Comparison of ENCODE assay signal across 8 cellular contexts in genomic region chr17:57945999-57946797, GRCh38. TPM values are rescaled to one million over a fixed set of nuclear protein-coding genes. Genes with fewer than 3 reads are reported as not detected.
DNase-seq lines count a peak whose midpoint lies in the region; ATAC-seq, FAIRE-seq and TF ChIP-seq lines count a peak whose summit lies in the region.

No MANE protein-coding gene starts in this region.

- DNase-seq in right cardiac atrium (no peak), left ventricle myocardium superior (no peak), LNCaP clone FGC (ENCODE audit: low read depth) (no peak), pancreas (no peak), SHP77 treated with DMSO at 0.1 percent for 48 hours (lab: John Stamatoyannopoulos, UW) (no peak), A172 (ENCODE audit: low spot score) (no peak), HTR-8/SVneo (ENCODE audit: insufficient read length, low spot score) (no peak)

- no peak for TF ChIP-seq CTCF in LNCaP clone FGC (IDR thresholded peaks at IDR 0.05; ENCODE audit: control insufficient read depth, extremely low read depth, insufficient read depth)
- TF ChIP-seq CTCF in pancreas (IDR thresholded peaks at IDR 0.05), result no peak

- FAIRE-seq in pancreas (lab: Jason Lieb, UNC), result no peak
- FAIRE-seq in HTR-8/SVneo (lab: Jason Lieb, UNC), result no peak

- 21% methylated on average over 6 of the region's 6 CpGs for WGBS in right cardiac atrium
- WGBS in pancreas, 2 donors, result 22 to 31% methylated on average over 6 of the region's 6 CpGs

- H3K4me1 ChIP-seq in right cardiac atrium (ENCODE audit: control insufficient read depth, insufficient read depth, low read length) (peaks cover 33% of the 10 kb centered on the region), duodenal mucosa (ENCODE audit: control insufficient read depth in 1 of 2, insufficient read depth in 2 of 2, low read length in 2 of 2) (peaks cover 30 to 31% of the 10 kb centered on the region in 2 donors), pancreas (peaks cover 8 to 26% (median 9%) of the 10 kb centered on the region in 3 donors)

- H3K27me3 ChIP-seq in right cardiac atrium (ENCODE audit: control insufficient read depth, insufficient read depth) (no peaks in the 10 kb centered on the region), duodenal mucosa (ENCODE audit: control insufficient read depth in 1 of 2, insufficient read depth in 2 of 2, low read length in 2 of 2) (no peaks in the 10 kb centered on the region), pancreas (no peaks in the 10 kb centered on the region)

- H3K9ac ChIP-seq in duodenal mucosa (ENCODE audit: low read depth in 1 of 2, low read length in 2 of 2), result peak overlapping the region; percentile 26 to 65

- intact Hi-C loops in right cardiac atrium (cut with DNase I), result no loop called here
- intact Hi-C loops in left ventricle myocardium superior (cut with micrococcal nuclease), result no loop called here
- intact Hi-C loops in pancreas (cut with DNase I), result no loop called here

- peak overlapping the region; percentile 18 for H3K4me3 ChIP-seq in right cardiac atrium (ENCODE audit: low read length)
- peak overlapping the region; percentile 48 for H3K4me3 ChIP-seq in LNCaP clone FGC (ENCODE audit: low read depth, low read length)
- peak overlapping the region; percentile 68 to 79 for H3K4me3 ChIP-seq in duodenal mucosa (ENCODE audit: low read depth in 1 of 2, low read length in 2 of 2)
- H3K4me3 ChIP-seq in pancreas, result peak overlapping the region; percentile 1 to 47 (median 16)

- no peak for ATAC-seq in right cardiac atrium
- no peak for ATAC-seq in left ventricle myocardium superior
- ATAC-seq in pancreas, result peak; percentile 25 to 56 (median 44)

- H3K27ac ChIP-seq in right cardiac atrium (ENCODE audit: low read length), result peak overlapping the region; percentile 53
- H3K27ac ChIP-seq in duodenal mucosa (ENCODE audit: low read depth, low read length), result peak overlapping the region; percentile 61
- H3K27ac ChIP-seq in pancreas, result peak overlapping the region; percentile 29 to 89 (median 60)

- H3K36me3 ChIP-seq in duodenal mucosa (ENCODE audit: control insufficient read depth in 1 of 2, insufficient read depth in 2 of 2, low read length in 2 of 2) (no peaks in the 10 kb centered on the region), pancreas (no peaks in the 10 kb centered on the region)

- H3K9me3 ChIP-seq in right cardiac atrium (ENCODE audit: control insufficient read depth, low read length), result no peaks in the 10 kb centered on the region
- no peaks in the 10 kb centered on the region for H3K9me3 ChIP-seq in duodenal mucosa (ENCODE audit: control insufficient read depth in 1 of 2, low read length in 2 of 2)
- no peaks in the 10 kb centered on the region for H3K9me3 ChIP-seq in pancreas

RNA-seq across cellular contexts. Expression of gene CUEDC1, which starts 9.0 kb away (rescaled TPM):
- total RNA-seq in right cardiac atrium (10 to 100 TPM; 53.1 to 60.5 (median 55.1) TPM), left ventricle myocardium superior (55.0 TPM), pancreas (10 to 100 TPM; 16.5 to 22.5 (median 21.2) TPM)
- polyA plus RNA-seq in right cardiac atrium (41.0 TPM), pancreas (10 to 100 TPM; 26.4 to 30.4 TPM)
- total RNA-seq in A172 (2014; rRNA removed; shearing (Covaris generic)), result 8.0 and 11.6 TPM in 2 replicates

RNA-seq across cellular contexts. Expression of gene VEZF1, which starts 41.9 kb away (rescaled TPM):
- total RNA-seq in right cardiac atrium (10 to 100 TPM; 67.4 to 74.6 (median 68.5) TPM), left ventricle myocardium superior (77.6 TPM), pancreas (10 to 100 TPM; 20.1 to 41.6 (median 25.8) TPM)
- polyA plus RNA-seq in right cardiac atrium (20.0 TPM), pancreas (10 to 100 TPM; 11.7 to 21.0 TPM)
- 43.4 and 50.5 TPM in 2 replicates for total RNA-seq in A172 (2014; rRNA removed; shearing (Covaris generic))

Comparison
In these comparisons a context has a peak if more than half of its experiments do, and no peak if none do; other contexts are left out.
1. ATAC-seq: peak in pancreas (4 of 4); none in right cardiac atrium (0 of 2) and left ventricle myocardium superior (single experiment).
2. H3K4me3 ChIP-seq: peak in every context shown above with its lines; median percentile 74 in duodenal mucosa; 48 in LNCaP clone FGC; 18 in right cardiac atrium; 16 in pancreas.
3. Peak in every context shown above with its lines, with median percentiles within 50 percentile points of each other: H3K27ac ChIP-seq.